1 cellular context compared by ENCODE assay signal in genomic region chr17:74569001-74569391, GRCh38.
TF ChIP-seq lines count a peak whose summit lies in the region.

No MANE protein-coding gene starts in this region.

TF ChIP-seq in HEK293, 187 proteins besides CTCF, POLR2A, EP300 and RAD21 (continued from another document and continues in another):
- TF ChIP-seq ZNF148 (tag by site-specific recombination; IDR thresholded peaks at IDR 0.05; ENCODE audit: borderline replicate concordance) (0 out of 2 replicates have a peak, but pooled peaks have one; percentile 11), ZNF394 (tag by site-specific recombination; IDR thresholded peaks at IDR 0.05; ENCODE audit: borderline replicate concordance) (no peak), ZNF785 (tag by site-specific recombination; IDR thresholded peaks at IDR 0.05) (peak; percentile 69; the same call in 1 of the 2 replicates), ZNF645 (tag by site-specific recombination; IDR thresholded peaks at IDR 0.05) (no peak), ZBTB6 (tag by site-specific recombination; IDR thresholded peaks at IDR 0.05) (no peak), YY1 (tag by site-specific recombination; IDR thresholded peaks at IDR 0.05) (no peak), ZNF280C (tag by site-specific recombination; IDR thresholded peaks at IDR 0.05) (peak; percentile 57; the same call in 1 of the 2 replicates), TCF7L2 (IDR thresholded peaks at IDR 0.05; ENCODE audit: borderline replicate concordance, low read depth, low read length) (no peak), ZNF571 (tag by site-specific recombination; IDR thresholded peaks at IDR 0.05) (no peak), ZNF426 (tag by site-specific recombination; IDR thresholded peaks at IDR 0.05) (no peak), ZNF629 (tag by site-specific recombination; IDR thresholded peaks at IDR 0.05) (no peak), KLF16 (tag by site-specific recombination; IDR thresholded peaks at IDR 0.05) (no peak), ZSCAN18 (tag by site-specific recombination; IDR thresholded peaks at IDR 0.05) (no peak), KLF17 (tag by site-specific recombination; IDR thresholded peaks at IDR 0.05) (no peak), ZNF658 (tag by site-specific recombination; IDR thresholded peaks at IDR 0.05) (no peak), PRDM4 (tag by site-specific recombination; IDR thresholded peaks at IDR 0.05) (no peak), ZNF239 (tag by site-specific recombination; IDR thresholded peaks at IDR 0.05) (0 out of 2 replicates have a peak, but pooled peaks have one; percentile 67), AEBP2 (tag by site-specific recombination; IDR thresholded peaks at IDR 0.05; ENCODE audit: borderline replicate concordance) (no peak), OVOL3 (tag by site-specific recombination; IDR thresholded peaks at IDR 0.05) (no peak), RBAK (tag by site-specific recombination; IDR thresholded peaks at IDR 0.05) (no peak), REPIN1 (tag by site-specific recombination; IDR thresholded peaks at IDR 0.05; ENCODE audit: low read depth) (no peak), ZIC2 (tag by site-specific recombination; IDR thresholded peaks at IDR 0.05) (no peak), ZFP37 (tag by site-specific recombination; IDR thresholded peaks at IDR 0.05) (no peak), ZFHX2 (tag by site-specific recombination; conservative IDR thresholded peaks at IDR 0.05) (peak; percentile 99), ZNF791 (tag by site-specific recombination; IDR thresholded peaks at IDR 0.05) (no peak), ZNF521 (tag by site-specific recombination; IDR thresholded peaks at IDR 0.05) (no peak), ZBTB20 (tag by site-specific recombination; IDR thresholded peaks at IDR 0.05) (peak; percentile 21; the same call in 1 of the 2 replicates), ZNF677 (tag by site-specific recombination; IDR thresholded peaks at IDR 0.05) (no peak), ZNF473 (tag by site-specific recombination; IDR thresholded peaks at IDR 0.05) (no peak), ZNF280D (tag by site-specific recombination; IDR thresholded peaks at IDR 0.05) (no peak), PRDM1 (tag by site-specific recombination; IDR thresholded peaks at IDR 0.05) (no peak), ZNF341 (tag by site-specific recombination; IDR thresholded peaks at IDR 0.05; ENCODE audit: low read depth) (no peak), GLI2 (tag by site-specific recombination; IDR thresholded peaks at IDR 0.05; ENCODE audit: borderline replicate concordance, low read depth) (no peak), ZNF707 (tag by site-specific recombination; IDR thresholded peaks at IDR 0.05) (no peak), PRDM6 (tag by site-specific recombination; IDR thresholded peaks at IDR 0.05) (no peak), ZNF555 (tag by site-specific recombination; conservative IDR thresholded peaks at IDR 0.05) (no peak), ZNF24 (tag by site-specific recombination; IDR thresholded peaks at IDR 0.05) (no peak), ZNF830 (tag by site-specific recombination; IDR thresholded peaks at IDR 0.05; ENCODE audit: low read depth) (no peak), MEIS1 (CRISPR knock-in tag; IDR thresholded peaks at IDR 0.05; ENCODE audit: borderline replicate concordance) (no peak), ZNF114 (tag by site-specific recombination; IDR thresholded peaks at IDR 0.05) (peak; percentile 17; the same call in 1 of the 2 replicates), MZF1 (tag by site-specific recombination; IDR thresholded peaks at IDR 0.05; ENCODE audit: borderline replicate concordance) (no peak), WT1 (tag by site-specific recombination; IDR thresholded peaks at IDR 0.05) (no peak), ZNF133 (tag by site-specific recombination; IDR thresholded peaks at IDR 0.05) (no peak), ZNF623 (tag by site-specific recombination; IDR thresholded peaks at IDR 0.05) (no peak), ZBTB17 (tag by site-specific recombination; IDR thresholded peaks at IDR 0.05) (no peak), ZNF621 (tag by site-specific recombination; IDR thresholded peaks at IDR 0.05) (0 out of 2 replicates have a peak, but pooled peaks have one; percentile 21), ZNF211 (tag by site-specific recombination; IDR thresholded peaks at IDR 0.05; ENCODE audit: low read depth) (no peak), HOXC10 (CRISPR knock-in tag; IDR thresholded peaks at IDR 0.05) (no peak), GLIS2 (tag by site-specific recombination; IDR thresholded peaks at IDR 0.05) (no peak), ZNF10 (tag by site-specific recombination; IDR thresholded peaks at IDR 0.05) (no peak)
